ENCODE assay signal across 8 cellular contexts in genomic region chr15:70023064-70023768, GRCh38.
DNase-seq lines count a peak whose midpoint lies in the region; ATAC-seq, FAIRE-seq and TF ChIP-seq lines count a peak whose summit lies in the region.

No MANE protein-coding gene starts in this region.

- no peaks in the 10 kb centered on the region for H4K20me1 ChIP-seq in keratinocyte (ENCODE audit: control insufficient read depth, extremely low read depth, insufficient read depth, low read length)

- H3K9ac ChIP-seq in keratinocyte (ENCODE audit: control insufficient read depth, extremely low read depth, insufficient read depth, low read length): peak overlapping the region; percentile 57

- H3K4me2 ChIP-seq in keratinocyte (ENCODE audit: control insufficient read depth, extremely low read depth, insufficient read depth, low read depth, low read length): peak overlapping the region; percentile 70

- H3K36me3 ChIP-seq in keratinocyte (ENCODE audit: control insufficient read depth in 2 of 2, extremely low read depth in 1 of 2, insufficient read depth in 2 of 2, low read length in 2 of 2): no peaks in the 10 kb centered on the region

- DNase-seq in NK-92 treated with Interleukin-12 subunit alpha and Interleukin-12 subunit beta, amount 100 ng/mL, for 24 hours (lab: John Stamatoyannopoulos, UW): peak; percentile 85
- no peak for DNase-seq in NK-92 (lab: John Stamatoyannopoulos, UW; ENCODE audit: unreplicated experiment)
- peak; percentile 85 for DNase-seq in NOMO-1 treated with dmso at 0.1 percent for 144 hours (lab: John Stamatoyannopoulos, UW; ENCODE audit: unreplicated experiment)
- peak; percentile 64 for DNase-seq in activated T-helper 1 cell treated with anti-CD3 and anti-CD28 coated beads, Interleukin-12 subunit alpha, Interleukin-12 subunit beta, Interleukin-2, Interleukin-4 antibody, amounts not matched to agents 30 ng/mL and 10 ng/mL and 1 ng/mL, durations not matched to agents 14 hours and 24 hours and 36 hours (ENCODE audit: low spot score)
- DNase-seq in keratinocyte (ENCODE audit: low read depth, low spot score): peak; percentile 89
- DNase-seq in HuH-7.5 (ENCODE audit: low spot score): no peak

- no peaks in the 10 kb centered on the region for H3K9me3 ChIP-seq in keratinocyte (ENCODE audit: control insufficient read depth, low read depth, low read length)

- H3K4me3 Mint-ChIP-seq in activated T-helper 1 cell treated with anti-CD3 and anti-CD28 coated beads, Interleukin-12 subunit alpha, Interleukin-12 subunit beta, Interleukin-2, Interleukin-4 antibody, amounts not matched to agents 30 ng/mL and 10 ng/mL and 1 ng/mL, durations not matched to agents 14 hours and 24 hours and 36 hours: peak overlapping the region; percentile 65
- peak overlapping the region; percentile 53 for H3K4me3 Mint-ChIP-seq in stimulated activated memory B cell treated with anti-CD40 and anti-IgM and Interleukin-4, amounts not matched to agents 10 μg/mL and 1 μg/mL and 100 μg/mL, for 72 hours

- H3K27me3 ChIP-seq in keratinocyte (ENCODE audit: control insufficient read depth, extremely low read depth, insufficient read depth, low read length): peaks cover 41% of the 10 kb centered on the region

- intact Hi-C loops in activated T-helper 1 cell treated with anti-CD3 and anti-CD28 coated beads, Interleukin-12 subunit alpha, Interleukin-12 subunit beta, Interleukin-2, Interleukin-4 antibody, amounts not matched to agents 30 ng/mL and 10 ng/mL and 1 ng/mL, durations not matched to agents 14 hours and 24 hours and 36 hours (cut with micrococcal nuclease): loop anchor here (1.0 to 5.0 kb wide), 3 partner anchors 76 to 296 kb away; no protein-coding TSS in a partner anchor

- peak overlapping the region; percentile 72 for H3K27ac ChIP-seq in keratinocyte (ENCODE audit: control insufficient read depth, insufficient read depth, low read length)

- no peak for TF ChIP-seq CTCF in keratinocyte (optimal IDR thresholded peaks at IDR 0.05 in 1 of 3, IDR thresholded peaks at IDR 0.05 in 1 of 3, conservative IDR thresholded peaks at IDR 0.05 in 1 of 3; ENCODE audit: extremely low read depth in 1 of 3, insufficient read depth in 2 of 3, low read length in 3 of 3)

- H3K36me3 Mint-ChIP-seq in activated T-helper 1 cell treated with anti-CD3 and anti-CD28 coated beads, Interleukin-12 subunit alpha, Interleukin-12 subunit beta, Interleukin-2, Interleukin-4 antibody, amounts not matched to agents 30 ng/mL and 10 ng/mL and 1 ng/mL, durations not matched to agents 14 hours and 24 hours and 36 hours (ENCODE audit: low read depth): peaks cover 1% of the 10 kb centered on the region
- no peaks in the 10 kb centered on the region for H3K36me3 Mint-ChIP-seq in stimulated activated memory B cell treated with anti-CD40 and anti-IgM and Interleukin-4, amounts not matched to agents 10 μg/mL and 1 μg/mL and 100 μg/mL, for 72 hours

- H3K9me3 Mint-ChIP-seq in activated T-helper 1 cell treated with anti-CD3 and anti-CD28 coated beads, Interleukin-12 subunit alpha, Interleukin-12 subunit beta, Interleukin-2, Interleukin-4 antibody, amounts not matched to agents 30 ng/mL and 10 ng/mL and 1 ng/mL, durations not matched to agents 14 hours and 24 hours and 36 hours: peaks cover 3% of the 10 kb centered on the region
- no peaks in the 10 kb centered on the region for H3K9me3 Mint-ChIP-seq in stimulated activated memory B cell treated with anti-CD40 and anti-IgM and Interleukin-4, amounts not matched to agents 10 μg/mL and 1 μg/mL and 100 μg/mL, for 72 hours

- H2AFZ ChIP-seq in keratinocyte (ENCODE audit: control insufficient read depth, low read length): peak overlapping the region; percentile 57

- no peaks in the 10 kb centered on the region for H3K79me2 ChIP-seq in keratinocyte (ENCODE audit: control insufficient read depth, insufficient read depth, low read length)

- FAIRE-seq in keratinocyte (lab: Jason Lieb, UNC): peak; percentile 94

- H3K27ac Mint-ChIP-seq in activated T-helper 1 cell treated with anti-CD3 and anti-CD28 coated beads, Interleukin-12 subunit alpha, Interleukin-12 subunit beta, Interleukin-2, Interleukin-4 antibody, amounts not matched to agents 30 ng/mL and 10 ng/mL and 1 ng/mL, durations not matched to agents 14 hours and 24 hours and 36 hours: peak overlapping the region; percentile 86
- peak overlapping the region; percentile 85 for H3K27ac Mint-ChIP-seq in stimulated activated memory B cell treated with anti-CD40 and anti-IgM and Interleukin-4, amounts not matched to agents 10 μg/mL and 1 μg/mL and 100 μg/mL, for 72 hours

- H3K4me1 Mint-ChIP-seq in activated T-helper 1 cell treated with anti-CD3 and anti-CD28 coated beads, Interleukin-12 subunit alpha, Interleukin-12 subunit beta, Interleukin-2, Interleukin-4 antibody, amounts not matched to agents 30 ng/mL and 10 ng/mL and 1 ng/mL, durations not matched to agents 14 hours and 24 hours and 36 hours (ENCODE audit: low read depth): peaks cover 19% of the 10 kb centered on the region
- H3K4me1 Mint-ChIP-seq in stimulated activated memory B cell treated with anti-CD40 and anti-IgM and Interleukin-4, amounts not matched to agents 10 μg/mL and 1 μg/mL and 100 μg/mL, for 72 hours: peaks cover 73% of the 10 kb centered on the region

- H3K4me1 ChIP-seq in keratinocyte (ENCODE audit: control insufficient read depth, extremely low read depth, insufficient read depth, low read length): peaks cover 23% of the 10 kb centered on the region

- dilution Hi-C loops in keratinocyte (cut with MboI; ENCODE audit: extremely low pct_ligation_motif_present, low sequenced_read_pairs): no loop called here

- H3K9me1 ChIP-seq in keratinocyte (ENCODE audit: control insufficient read depth, extremely low read depth, insufficient read depth, low read length): no peaks in the 10 kb centered on the region

- peaks cover 21% of the 10 kb centered on the region for H3K27me3 Mint-ChIP-seq in activated T-helper 1 cell treated with anti-CD3 and anti-CD28 coated beads, Interleukin-12 subunit alpha, Interleukin-12 subunit beta, Interleukin-2, Interleukin-4 antibody, amounts not matched to agents 30 ng/mL and 10 ng/mL and 1 ng/mL, durations not matched to agents 14 hours and 24 hours and 36 hours (ENCODE audit: insufficient read depth)
- H3K27me3 Mint-ChIP-seq in stimulated activated memory B cell treated with anti-CD40 and anti-IgM and Interleukin-4, amounts not matched to agents 10 μg/mL and 1 μg/mL and 100 μg/mL, for 72 hours: no peaks in the 10 kb centered on the region

- peak; percentile 94 for ATAC-seq in HG02938 (IDR thresholded peaks at IDR 0.05; ENCODE audit: unreplicated experiment)
- ATAC-seq in stimulated activated memory B cell treated with anti-CD40 and anti-IgM and Interleukin-4, amounts not matched to agents 10 μg/mL and 1 μg/mL and 100 μg/mL, for 72 hours: peak; percentile 90

- peak overlapping the region in 2 of 3 experiments; percentile 0 to 18 for H3K4me3 ChIP-seq in keratinocyte (ENCODE audit: control insufficient read depth in 2 of 3, extremely low read depth in 1 of 3, insufficient read depth in 2 of 3, low read depth in 1 of 3, low read length in 3 of 3)

Comparison
In these comparisons a context has a peak if more than half of its experiments do, and no peak if none do; other contexts are left out.
1. DNase-seq: peak in NK-92 treated with Interleukin-12 subunit alpha and Interleukin-12 subunit beta, amount 100 ng/mL, for 24 hours (single experiment), NOMO-1 treated with dmso at 0.1 percent for 144 hours (single experiment), activated T-helper 1 cell treated with anti-CD3 and anti-CD28 coated beads, Interleukin-12 subunit alpha, Interleukin-12 subunit beta, Interleukin-2, Interleukin-4 antibody, amounts not matched to agents 30 ng/mL and 10 ng/mL and 1 ng/mL, durations not matched to agents 14 hours and 24 hours and 36 hours (single experiment) and keratinocyte (single experiment); none in NK-92 (single experiment) and HuH-7.5 (single experiment).